Comparison of ENCODE assay signal across 8 cellular contexts in the genomic region with DNA sequence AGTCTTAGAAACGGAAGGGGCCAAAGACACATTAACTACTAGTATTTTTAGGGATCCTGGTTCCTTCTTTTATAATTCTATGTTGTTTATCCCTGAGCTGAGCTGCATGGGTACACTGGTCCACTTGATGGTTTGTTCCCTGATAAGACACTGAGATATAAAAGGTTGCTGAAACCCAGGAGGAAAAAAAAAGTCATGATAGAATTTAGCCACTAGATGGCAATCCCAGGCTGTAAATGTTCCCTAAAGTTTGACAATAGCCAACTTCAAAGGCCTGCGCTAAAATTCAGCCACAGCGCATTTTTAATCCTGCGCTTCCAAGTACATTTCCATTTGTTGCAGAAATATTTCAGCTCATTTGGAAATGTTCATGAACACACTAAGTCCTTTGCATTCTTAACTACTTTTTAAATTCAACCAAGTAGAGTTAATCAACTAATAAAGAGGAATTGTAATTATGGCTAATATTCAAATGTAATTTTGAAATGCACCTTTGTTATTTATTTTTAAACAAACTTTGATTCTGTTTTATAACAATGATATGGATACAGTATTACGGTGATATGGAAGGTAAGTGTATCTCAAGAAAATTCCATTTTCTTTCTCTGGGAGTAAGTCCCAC.
DNase-seq lines count a peak whose midpoint lies in the region; ATAC-seq, FAIRE-seq and TF ChIP-seq lines count a peak whose summit lies in the region.

No MANE protein-coding gene starts in this region.

- no peaks in the 10 kb centered on the region for H3K4me1 Mint-ChIP-seq in activated naive CD4-positive, alpha-beta T cell treated with anti-CD3 and anti-CD28 coated beads, Interleukin-2, amount 10 ng/mL, durations not matched to agents 7 days and 5 days

- H3K27me3 Mint-ChIP-seq in activated naive CD4-positive, alpha-beta T cell treated with anti-CD3 and anti-CD28 coated beads, Interleukin-2, amount 10 ng/mL, durations not matched to agents 7 days and 5 days = peaks cover 4% of the 10 kb centered on the region

- H3K27ac Mint-ChIP-seq in activated naive CD4-positive, alpha-beta T cell treated with anti-CD3 and anti-CD28 coated beads, Interleukin-2, amount 10 ng/mL, durations not matched to agents 7 days and 5 days = no peak overlapping the region

- no peak for TF ChIP-seq POLR2A in H54 (IDR thresholded peaks at IDR 0.05; ENCODE audit: low read depth, low read length)

- ATAC-seq in left lung = peak; percentile 90
- ATAC-seq in HG03045 (IDR thresholded peaks at IDR 0.05; ENCODE audit: unreplicated experiment) = no peak

- no peak overlapping the region for H3K4me3 Mint-ChIP-seq in activated naive CD4-positive, alpha-beta T cell treated with anti-CD3 and anti-CD28 coated beads, Interleukin-2, amount 10 ng/mL, durations not matched to agents 7 days and 5 days

- H3K9me3 Mint-ChIP-seq in activated naive CD4-positive, alpha-beta T cell treated with anti-CD3 and anti-CD28 coated beads, Interleukin-2, amount 10 ng/mL, durations not matched to agents 7 days and 5 days = no peaks in the 10 kb centered on the region

- peak; percentile 35 to 55 for TF ChIP-seq CTCF in left lung (IDR thresholded peaks at IDR 0.05)

- no peak overlapping the region for H3K4me3 ChIP-seq in left lung

- no peaks in the 10 kb centered on the region for H3K9me3 ChIP-seq in left lung

- CTCF ChIA-PET in activated naive CD4-positive, alpha-beta T cell treated with anti-CD3 and anti-CD28 coated beads, Interleukin-2, amount 10 ng/mL, durations not matched to agents 7 days and 5 days (lab: Charles Lee) = interaction anchor here (0.9 kb wide), 1 partner anchor 1196 kb away, joined by 3 read pairs; a partner anchor contains a TSS

- H3K36me3 ChIP-seq in left lung = no peaks in the 10 kb centered on the region

- no peaks in the 10 kb centered on the region for H3K4me1 ChIP-seq in left lung

- peaks cover 0 to 4% of the 10 kb centered on the region in 2 donors for H3K27me3 ChIP-seq in left lung

- no peaks in the 10 kb centered on the region for H3K36me3 Mint-ChIP-seq in activated naive CD4-positive, alpha-beta T cell treated with anti-CD3 and anti-CD28 coated beads, Interleukin-2, amount 10 ng/mL, durations not matched to agents 7 days and 5 days

- FAIRE-seq in H54 (lab: Jason Lieb, UNC) = peak; percentile 41

- DNase-seq in Daoy (ENCODE audit: low read depth) = peak; percentile 25
- no peak for DNase-seq in H54 (ENCODE audit: insufficient read length, low spot score)
- peak; percentile 5 for DNase-seq in NCI-H524 treated with DMSO at 0.1 percent for 48 hours (lab: John Stamatoyannopoulos, UW)
- DNase-seq in cerebellar cortex (ENCODE audit: low spot score) = peak; percentile 80
- DNase-seq in left lung = no peak
- DNase-seq in activated naive CD4-positive, alpha-beta T cell treated with anti-CD3 and anti-CD28 coated beads, Interleukin-2, amount 10 ng/mL, durations not matched to agents 7 days and 5 days = no peak
- no peak for DNase-seq in activated CD8-positive, alpha-beta memory T cell treated with anti-CD3 and anti-CD28 coated beads, Interleukin-2, amount 50 U/mL, for 4 hours

- intact Hi-C loops in left lung (cut with DNase I) = no loop called here

- H3K27ac ChIP-seq in left lung = no peak overlapping the region

Comparison
In these comparisons a context has a peak if more than half of its experiments do, and no peak if none do; other contexts are left out.
1. DNase-seq: peak in Daoy (single experiment), NCI-H524 treated with DMSO at 0.1 percent for 48 hours (single experiment) and cerebellar cortex (single experiment); none in H54 (single experiment), left lung (0 of 2), activated naive CD4-positive, alpha-beta T cell treated with anti-CD3 and anti-CD28 coated beads, Interleukin-2, amount 10 ng/mL, durations not matched to agents 7 days and 5 days (single experiment) and activated CD8-positive, alpha-beta memory T cell treated with anti-CD3 and anti-CD28 coated beads, Interleukin-2, amount 50 U/mL, for 4 hours (single experiment).